In genomic region chr5:138468133-138468965, GRCh38 we compare ENCODE assay signal across 9 cellular contexts. TPM values are rescaled to one million over a fixed set of nuclear protein-coding genes. Genes with fewer than 3 reads are reported as not detected.
DNase-seq lines count a peak whose midpoint lies in the region; ATAC-seq and TF ChIP-seq lines count a peak whose summit lies in the region.
"Had no signal": no experiment of that assay in that cellular context is flagged by ENCODE, and none has a peak within 500 bp of the region (broad histone marks: within the 10 kb centered on the region; RNA-seq: fewer than 3 reads in every experiment).

No MANE protein-coding gene starts in this region.

- H3K27ac ChIP-seq in skin epidermis: peak overlapping the region in 5 of 21 experiments; percentile 8 to 87 (median 49)

- DNase-seq in DMS53 (lab: John Stamatoyannopoulos, UW) (peak; percentile 50), DMS53 treated with DMSO at 0.1 percent for 48 hours (lab: John Stamatoyannopoulos, UW; ENCODE audit: unreplicated experiment) (no peak), SW480 (ENCODE audit: low spot score) (peak; percentile 57), epithelial cell of proximal tubule (ENCODE audit: low read depth) (no peak), NCI-H2081 treated with DMSO at 0.1 percent for 48 hours (lab: John Stamatoyannopoulos, UW) (no peak), inferior parietal cortex (ENCODE audit: extremely low spot score) (no peak)
- DNase-seq: anterior cingulate cortex had no signal

- H3K4me3 ChIP-seq in epithelial cell of proximal tubule (ENCODE audit: low read depth, low read length) (peak overlapping the region; percentile 87), skin epidermis (peak overlapping the region in 4 of 7 experiments; percentile 64 to 90 (median 82))

- ATAC-seq in GM19397 (IDR thresholded peaks at IDR 0.05; ENCODE audit: unreplicated experiment): no peak

- TF ChIP-seq CTCF in epithelial cell of proximal tubule (conservative IDR thresholded peaks at IDR 0.05; ENCODE audit: low read depth, low read length): no peak

RNA-seq across cellular contexts. Expression of gene EGR1, which starts 3.1 kb away (rescaled TPM):
- total RNA-seq in epithelial cell of proximal tubule: 2.2 and 6.7 TPM in 2 replicates

RNA-seq across cellular contexts. Expression of gene REEP2, which starts 29.5 kb away (rescaled TPM):
- 9.9 and 30.6 TPM in 2 replicates for total RNA-seq in epithelial cell of proximal tubule

Comparison
In these comparisons a context has a peak if more than half of its experiments do, and no peak if none do; other contexts are left out.
1. DNase-seq: peak in DMS53 (single experiment) and SW480 (single experiment); none in DMS53 treated with DMSO at 0.1 percent for 48 hours (single experiment), epithelial cell of proximal tubule (single experiment), NCI-H2081 treated with DMSO at 0.1 percent for 48 hours (single experiment) and inferior parietal cortex (single experiment).